In genomic region chr4:186643501-186644315, GRCh38 we compare ENCODE assay signal across 15 cellular contexts.
DNase-seq lines count a peak whose midpoint lies in the region; ATAC-seq, FAIRE-seq and TF ChIP-seq lines count a peak whose summit lies in the region.
"Had no signal": no experiment of that assay in that cellular context is flagged by ENCODE, and none has a peak within 500 bp of the region (broad histone marks: within the 10 kb centered on the region; RNA-seq: fewer than 3 reads in every experiment).

No MANE protein-coding gene starts in this region.

- H2AFZ ChIP-seq in IMR-90 (replicated peaks; ENCODE audit: low read length, poor library complexity) = no peak overlapping the region
- no peak overlapping the region for H2AFZ ChIP-seq in astrocyte (ENCODE audit: low read depth, low read length)

- in situ Hi-C loops in IMR-90 (cut with MboI; ENCODE audit: low sequenced_read_pairs) = no loop called here

- no peak overlapping the region for H2BK120ac ChIP-seq in IMR-90 (ENCODE audit: low read depth, low read length)

- no peak overlapping the region for H3K14ac ChIP-seq in IMR-90 (replicated peaks; ENCODE audit: low read depth, low read length)

- no peaks in the 10 kb centered on the region for H3K9me3 Mint-ChIP-seq in astrocyte (ENCODE audit: unreplicated experiment)

- H3K4me1 ChIP-seq in IMR-90 (ENCODE audit: control insufficient read depth, insufficient read depth, low read length) (peaks cover 13% of the 10 kb centered on the region), astrocyte (ENCODE audit: insufficient read depth, low read length) (peaks cover 18% of the 10 kb centered on the region), BE2C (no peaks in the 10 kb centered on the region)
- H3K4me1 ChIP-seq: spleen had no signal

- H3K4me1 Mint-ChIP-seq in astrocyte (ENCODE audit: low read depth, unreplicated experiment) = peaks cover 23% of the 10 kb centered on the region
- H3K4me1 Mint-ChIP-seq: memory B cell had no signal

- H3K79me2 ChIP-seq in astrocyte (ENCODE audit: insufficient read depth, low read length) = peaks cover 80% of the 10 kb centered on the region

- H3K9me1 ChIP-seq in IMR-90 (ENCODE audit: insufficient read depth, low read length) = peaks cover 17% of the 10 kb centered on the region

- H4K5ac ChIP-seq in IMR-90 (ENCODE audit: low read depth, low read length) = no peak overlapping the region

- no peak overlapping the region for H4K91ac ChIP-seq in IMR-90 (ENCODE audit: insufficient read depth, low read depth, low read length)

- POLR2A ChIA-PET in IMR-90 (lab: Charles Lee; ENCODE audit: unreplicated experiment) = no interaction called here

- intact Hi-C loops in IMR-90 (cut with micrococcal nuclease) = no loop called here

- H3K9me3 ChIP-seq in IMR-90 (ENCODE audit: control insufficient read depth, insufficient read depth, low read length) (no peaks in the 10 kb centered on the region), astrocyte (ENCODE audit: insufficient read depth, low read depth, low read length) (no peaks in the 10 kb centered on the region), BE2C (no peaks in the 10 kb centered on the region)
- H3K9me3 ChIP-seq: spleen, stomach had no signal

- no peak overlapping the region for H4K8ac ChIP-seq in IMR-90 (ENCODE audit: low read depth in 2 of 2, low read length in 2 of 2)

- peaks cover 8% of the 10 kb centered on the region for H3K36me3 Mint-ChIP-seq in astrocyte (ENCODE audit: low read depth, unreplicated experiment)
- H3K36me3 Mint-ChIP-seq: memory B cell had no signal

- H3K27me3 ChIP-seq in IMR-90 (ENCODE audit: control insufficient read depth, insufficient read depth, low read length) (no peaks in the 10 kb centered on the region), astrocyte (ENCODE audit: insufficient read depth, low read length) (no peaks in the 10 kb centered on the region), kidney epithelial cell (ENCODE audit: control insufficient read depth, insufficient read depth, low read length) (no peaks in the 10 kb centered on the region), BE2C (no peaks in the 10 kb centered on the region)
- H3K27me3 ChIP-seq: spleen, stomach had no signal

- peak overlapping the region; percentile 12 for H2BK5ac ChIP-seq in IMR-90 (ENCODE audit: low read depth, low read length, poor library complexity, severe bottlenecking)

- ATAC-seq in IMR-90 (ENCODE audit: low read depth) (peak; percentile 42), GM18861 (IDR thresholded peaks at IDR 0.05; ENCODE audit: unreplicated experiment) (no peak)

- no CpG with 5 or more reads among the region's 14 CpGs for WGBS in IMR-90 (ENCODE audit: extremely low coverage in 2 of 2, insufficient read length in 1 of 2), 2 experiments

- no peak overlapping the region for H2BK20ac ChIP-seq in IMR-90 (ENCODE audit: low read depth, low read length)

- no peak overlapping the region for H3K4me3 Mint-ChIP-seq in astrocyte (ENCODE audit: unreplicated experiment)
- H3K4me3 Mint-ChIP-seq: memory B cell; T-helper 2 cell treated with Interferon-gamma antibody and Interleukin-4, amounts not matched to agents 5 μg/mL and 100 μg/mL, for 36 hours had no signal

- H4K20me1 ChIP-seq in IMR-90 (ENCODE audit: insufficient read depth, low read length) = peaks cover 72% of the 10 kb centered on the region
- H4K20me1 ChIP-seq in astrocyte (ENCODE audit: insufficient read depth, low read length) = peaks cover 67% of the 10 kb centered on the region

- H3K27ac ChIP-seq in IMR-90 (ENCODE audit: insufficient read depth, low read length) = peak overlapping the region; percentile 13; the same call in 1 of the 2 replicates
- peak overlapping the region; percentile 28 for H3K27ac ChIP-seq in astrocyte (ENCODE audit: low read depth, low read length)
- H3K27ac ChIP-seq: C4-2B, spleen, stomach had no signal

- H3K36me3 ChIP-seq in IMR-90 (ENCODE audit: control insufficient read depth, insufficient read depth, low read length) (peaks cover 49% of the 10 kb centered on the region), astrocyte (ENCODE audit: insufficient read depth, low read length) (peaks cover 17% of the 10 kb centered on the region), kidney epithelial cell (ENCODE audit: control insufficient read depth, insufficient read depth, low read length) (no peaks in the 10 kb centered on the region), BE2C (no peaks in the 10 kb centered on the region)
- H3K36me3 ChIP-seq: spleen had no signal

- CTCF ChIA-PET in IMR-90 (lab: Yijun Ruan, JAX) = interaction anchor here (0.6 kb wide), 1 partner anchor 68 kb away, joined by 4 read pairs; no protein-coding TSS in a partner anchor

- H2AK9ac ChIP-seq in IMR-90 (replicated peaks; ENCODE audit: low read depth, low read length, poor library complexity) = no peak overlapping the region

- TF ChIP-seq POLR2A in IMR-90 (IDR thresholded peaks at IDR 0.05; ENCODE audit: low read depth, low read length) = no peak

- H3K27ac Mint-ChIP-seq in astrocyte (ENCODE audit: unreplicated experiment) = no peak overlapping the region
- H3K27ac Mint-ChIP-seq: memory B cell; T-helper 2 cell treated with Interferon-gamma antibody and Interleukin-4, amounts not matched to agents 5 μg/mL and 100 μg/mL, for 36 hours had no signal

- H3K56ac ChIP-seq in IMR-90 (ENCODE audit: extremely low read depth, insufficient read depth, low read length) = no peak overlapping the region

- peak; percentile 52 for FAIRE-seq in astrocyte (lab: Jason Lieb, UNC)

- no peak overlapping the region for H3K23ac ChIP-seq in IMR-90 (ENCODE audit: low read depth, low read length)

- no peak for TF ChIP-seq RAD21 in IMR-90 (IDR thresholded peaks at IDR 0.05; ENCODE audit: low read length)

- H3K27me3 Mint-ChIP-seq in astrocyte (ENCODE audit: low read depth, unreplicated experiment) = no peaks in the 10 kb centered on the region
- H3K27me3 Mint-ChIP-seq: memory B cell had no signal

- H2AK5ac ChIP-seq in IMR-90 (ENCODE audit: low read depth, low read length) = peak overlapping the region; percentile 62; the same call in 1 of the 2 replicates

- H3K4ac ChIP-seq in IMR-90 (ENCODE audit: low read depth, low read length) = no peak overlapping the region

- no TSS peak for BruUV-seq in IMR-90 (replicated peaks; lab: Mats Ljungman, UMichigan)

- peaks cover 33 to 74% of the 10 kb centered on the region in 2 experiments for H3K79me1 ChIP-seq in IMR-90 (ENCODE audit: low read depth in 1 of 2, low read length in 2 of 2)

- H3K18ac ChIP-seq in IMR-90 (ENCODE audit: low read depth, low read length) = no peak overlapping the region; the same call in 1 of the 2 replicates

- TF ChIP-seq CTCF in IMR-90 (conservative IDR thresholded peaks at IDR 0.05; ENCODE audit: low read depth, low read length) (no peak), astrocyte (IDR thresholded peaks at IDR 0.05; ENCODE audit: insufficient read depth, low read depth, low read length) (no peak), kidney epithelial cell (IDR thresholded peaks at IDR 0.05; ENCODE audit: insufficient read depth, low read length, poor library complexity, severe bottlenecking) (no peak), BE2C (IDR thresholded peaks at IDR 0.05; ENCODE audit: low read depth, low read length) (no peak)

- peak; percentile 26 for DNase-seq in AG08396 (ENCODE audit: low spot score)
- DNase-seq in IMR-90 = peak; percentile 89
- peak; percentile 68 for DNase-seq in astrocyte (ENCODE audit: low read depth)
- peak; percentile 68 for DNase-seq in kidney epithelial cell (ENCODE audit: low read depth)
- DNase-seq in BE2C = no peak
- DNase-seq in stimulated activated CD4-positive, alpha-beta T cell treated with anti-CD3 and anti-CD28 coated beads, Interleukin-1b, Interleukin-23, amount 100 ng/mL, for 48 hours = no peak
- no peak for DNase-seq in activated effector memory CD4-positive, alpha-beta T cell treated with Interleukin-2 at 50 U/mL for 16 hours
- DNase-seq: effector memory CD4-positive, alpha-beta T cell; H7; spleen; stomach had no signal

- dilution Hi-C loops in IMR-90 (cut with HindIII; ENCODE audit: low sequenced_read_pairs, unreplicated experiment) = no loop called here

- H3K4me3 ChIP-seq in IMR-90 (ENCODE audit: insufficient read depth, low read depth, low read length) (no peak overlapping the region), astrocyte (ENCODE audit: insufficient read depth, low read depth, low read length) (no peak overlapping the region), kidney epithelial cell (ENCODE audit: low read depth, low read length) (no peak overlapping the region), BE2C (ENCODE audit: low read depth, low read length) (no peak overlapping the region)
- H3K4me3 ChIP-seq: spleen, stomach had no signal

- no peak overlapping the region for H2BK15ac ChIP-seq in IMR-90 (ENCODE audit: low read depth, low read length)

- no peak overlapping the region for H3K9ac ChIP-seq in IMR-90 (ENCODE audit: low read depth, low read length)
- H3K9ac ChIP-seq in astrocyte (ENCODE audit: low read length) = no peak overlapping the region

- H3K4me2 ChIP-seq in IMR-90 (ENCODE audit: low read depth, low read length) (peak overlapping the region; percentile 55; the same call in 1 of the 2 replicates), astrocyte (ENCODE audit: low read length) (peak overlapping the region; percentile 42)

TF ChIP-seq in IMR-90, 13 proteins besides CTCF, POLR2A, EP300 and RAD21:
- TF ChIP-seq, protein P1, sequence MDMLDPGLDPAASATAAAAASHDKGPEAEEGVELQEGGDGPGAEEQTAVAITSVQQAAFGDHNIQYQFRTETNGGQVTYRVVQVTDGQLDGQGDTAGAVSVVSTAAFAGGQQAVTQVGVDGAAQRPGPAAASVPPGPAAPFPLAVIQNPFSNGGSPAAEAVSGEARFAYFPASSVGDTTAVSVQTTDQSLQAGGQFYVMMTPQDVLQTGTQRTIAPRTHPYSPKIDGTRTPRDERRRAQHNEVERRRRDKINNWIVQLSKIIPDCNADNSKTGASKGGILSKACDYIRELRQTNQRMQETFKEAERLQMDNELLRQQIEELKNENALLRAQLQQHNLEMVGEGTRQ (IDR thresholded peaks at IDR 0.05; ENCODE audit: low read depth, low read length) = no peak
- peak; percentile 92 for TF ChIP-seq CEBPB (IDR thresholded peaks at IDR 0.05; ENCODE audit: low read depth, low read length)
- TF ChIP-seq MAFK (IDR thresholded peaks at IDR 0.05; ENCODE audit: low read depth, low read length) = peak; percentile 30; the same call in 1 of the 2 replicates
- peak; percentile 97 for TF ChIP-seq FOS (IDR thresholded peaks at IDR 0.05; ENCODE audit: low read depth, low read length)
- TF ChIP-seq NFE2L2 (IDR thresholded peaks at IDR 0.05; ENCODE audit: low read depth, low read length) = peak; percentile 83
- TF ChIP-seq CHD1 (IDR thresholded peaks at IDR 0.05; ENCODE audit: low read depth, low read length) = no peak
- peak; percentile 47; the same call in 1 of the 2 replicates for TF ChIP-seq BHLHE40 (IDR thresholded peaks at IDR 0.05; ENCODE audit: low read depth, low read length)

Comparison
In these comparisons a context has a peak if more than half of its experiments do, and no peak if none do; other contexts are left out.
1. DNase-seq: peak in AG08396 (single experiment), IMR-90 (single experiment), astrocyte (single experiment) and kidney epithelial cell (single experiment); none in BE2C (single experiment), stimulated activated CD4-positive, alpha-beta T cell treated with anti-CD3 and anti-CD28 coated beads, Interleukin-1b, Interleukin-23, amount 100 ng/mL, for 48 hours (single experiment) and activated effector memory CD4-positive, alpha-beta T cell treated with Interleukin-2 at 50 U/mL for 16 hours (single experiment).